Comparison of ENCODE assay signal across 8 cellular contexts in genomic region chr3:44624696-44625528, GRCh38. TPM values are rescaled to one million over a fixed set of nuclear protein-coding genes. Genes with fewer than 3 reads are reported as not detected.
A peak's percentile ranks its signal among the peaks of the same experiment; 100 is the strongest.
DNase-seq lines count a peak whose midpoint lies in the region; ATAC-seq and TF ChIP-seq lines count a peak whose summit lies in the region.

Gene ZNF197, plus strand, starts transcription at chr3:44625036. Its CDS starts 4,119 bp downstream, at chr3:44629155.

- H3K27ac Mint-ChIP-seq in activated T-cell treated with anti-CD3 and anti-CD28 coated beads, Interleukin-2, amount 50 U/mL, for 72 hours = peak within 1 kb of the TSS; percentile 87
- peak within 1 kb of the TSS; percentile 33 to 94 (median 82) for H3K27ac Mint-ChIP-seq in naive B cell
- H3K27ac Mint-ChIP-seq in stimulated activated memory B cell treated with anti-CD40 and anti-IgM and Interleukin-4, amounts not matched to agents 10 μg/mL and 1 μg/mL and 100 μg/mL, for 72 hours = peak within 1 kb of the TSS; percentile 77

- H3K36me3 ChIP-seq in HUES6 (ENCODE audit: control insufficient read depth, insufficient read depth, low read length) (peaks cover 10% of the 10 kb centered on the region; the same call in 1 of the 2 replicates), PC-3 (ENCODE audit: low read depth, low read length) (no peaks in the 10 kb centered on the region; the same call in 1 of the 2 replicates), fibroblast of lung (ENCODE audit: control insufficient read depth, insufficient read depth, low read length) (no peaks in the 10 kb centered on the region)

- no peaks in the 10 kb centered on the region for H3K4me1 ChIP-seq in HUES6 (ENCODE audit: control insufficient read depth, insufficient read depth, low read length)
- H3K4me1 ChIP-seq in PC-3 (ENCODE audit: insufficient read depth, low read length) = peaks cover 13% of the 10 kb centered on the region
- no peaks in the 10 kb centered on the region for H3K4me1 ChIP-seq in fibroblast of lung (ENCODE audit: control insufficient read depth, extremely low read depth, insufficient read depth, low read length)

- no TSS peak for BruUV-seq in PC-3 (replicated peaks; lab: Mats Ljungman, UMichigan)

- H2AFZ ChIP-seq in PC-3 (ENCODE audit: low read length) = peak within 1 kb of the TSS; percentile 98
- H2AFZ ChIP-seq in fibroblast of lung (ENCODE audit: low read length) = peak within 1 kb of the TSS; percentile 99

- no peaks in the 10 kb centered on the region for H3K9me2 ChIP-seq in PC-3 (replicated peaks; ENCODE audit: low read length)

- intact Hi-C loops in PC-3 (cut with micrococcal nuclease) = loop anchor here (1.0 to 2.0 kb wide), 6 partner anchors 23 to 302 kb away; partner anchors contain the start of genes KIAA1143, KIF15, ZNF35 and ZNF445

- peak within 1 kb of the TSS; percentile 79 for H3K4me3 ChIP-seq in HUES6 (ENCODE audit: low read depth, low read length)
- peak within 1 kb of the TSS; percentile 92 for H3K4me3 ChIP-seq in PC-3 (ENCODE audit: low read length)
- H3K4me3 ChIP-seq in fibroblast of lung (replicated peaks in 1 of 4; ENCODE audit: control extremely low read depth in 1 of 4, insufficient read depth in 1 of 4, low read depth in 3 of 4, low read length in 4 of 4) = peak within 1 kb of the TSS; percentile 86 to 96 (median 95)

- peaks cover 3% of the 10 kb centered on the region for H3F3A ChIP-seq in PC-3 (ENCODE audit: low read length, unreplicated experiment)

- TF ChIP-seq CTCF in PC-3 (conservative IDR thresholded peaks at IDR 0.05; ENCODE audit: low read depth, low read length) = no peak
- TF ChIP-seq CTCF in fibroblast of lung (conservative IDR thresholded peaks at IDR 0.05 in 1 of 2, IDR thresholded peaks at IDR 0.05 in 1 of 2; ENCODE audit: low read depth in 1 of 2, low read length in 2 of 2) = peak in 1 of 2 donors; percentile 1

- no peaks in the 10 kb centered on the region for H3K27me3 Mint-ChIP-seq in activated T-cell treated with anti-CD3 and anti-CD28 coated beads, Interleukin-2, amount 50 U/mL, for 72 hours (ENCODE audit: low read depth)
- H3K27me3 Mint-ChIP-seq in naive B cell = no peaks in the 10 kb centered on the region
- no peaks in the 10 kb centered on the region for H3K27me3 Mint-ChIP-seq in stimulated activated memory B cell treated with anti-CD40 and anti-IgM and Interleukin-4, amounts not matched to agents 10 μg/mL and 1 μg/mL and 100 μg/mL, for 72 hours

- peaks cover 25% of the 10 kb centered on the region for H3K4me1 Mint-ChIP-seq in activated T-cell treated with anti-CD3 and anti-CD28 coated beads, Interleukin-2, amount 50 U/mL, for 72 hours (ENCODE audit: low read depth)
- H3K4me1 Mint-ChIP-seq in naive B cell = peaks cover 16 to 40% (median 33%) of the 10 kb centered on the region in 3 donors
- peaks cover 10% of the 10 kb centered on the region for H3K4me1 Mint-ChIP-seq in stimulated activated memory B cell treated with anti-CD40 and anti-IgM and Interleukin-4, amounts not matched to agents 10 μg/mL and 1 μg/mL and 100 μg/mL, for 72 hours

- ATAC-seq in GM21423 (IDR thresholded peaks at IDR 0.05; ENCODE audit: unreplicated experiment) (peak; percentile 94), PC-3 (peak; percentile 96), naive B cell (ENCODE audit: low read depth in 2 of 2) (peak; percentile 83 to 90)
- ATAC-seq in activated T-cell treated with anti-CD3 and anti-CD28 coated beads, Interleukin-2, amount 50 U/mL, for 72 hours (replicated peaks in 1 of 2) = peak; percentile 95
- peak; percentile 95 for ATAC-seq in stimulated activated memory B cell treated with anti-CD40 and anti-IgM and Interleukin-4, amounts not matched to agents 10 μg/mL and 1 μg/mL and 100 μg/mL, for 72 hours

- H3K4me2 ChIP-seq in PC-3 (ENCODE audit: low read length) (peak within 1 kb of the TSS; percentile 97), fibroblast of lung (ENCODE audit: extremely low read depth, insufficient read depth, low read length) (peak within 1 kb of the TSS; percentile 98)

- no peaks in the 10 kb centered on the region for H3K27me3 ChIP-seq in HUES6 (ENCODE audit: control insufficient read depth, insufficient read depth, low read length)
- no peaks in the 10 kb centered on the region for H3K27me3 ChIP-seq in PC-3 (ENCODE audit: low read length)
- no peaks in the 10 kb centered on the region for H3K27me3 ChIP-seq in fibroblast of lung (ENCODE audit: control insufficient read depth, insufficient read depth, low read length)

- POLR2A ChIA-PET in PC-3 (lab: Charles Lee; ENCODE audit: unreplicated experiment) = interaction anchor here (0.7 kb wide), 1 partner anchor 259 kb away, joined by 3 read pairs; no protein-coding TSS in a partner anchor

- peak within 1 kb of the TSS; percentile 85 for H3K9ac ChIP-seq in HUES6 (ENCODE audit: low read length)
- H3K9ac ChIP-seq in PC-3 (ENCODE audit: low read length) = peak within 1 kb of the TSS; percentile 81
- H3K9ac ChIP-seq in fibroblast of lung (ENCODE audit: insufficient read depth, low read length) = peak within 1 kb of the TSS; percentile 86

- no peaks in the 10 kb centered on the region for H3K9me3 ChIP-seq in HUES6 (ENCODE audit: control insufficient read depth, insufficient read depth, low read depth, low read length)
- H3K9me3 ChIP-seq in PC-3 (ENCODE audit: low read length) = no peaks in the 10 kb centered on the region
- H3K9me3 ChIP-seq in fibroblast of lung (ENCODE audit: control insufficient read depth, insufficient read depth, low read depth, low read length) = no peaks in the 10 kb centered on the region

- peak; percentile 83 for DNase-seq in DMS114 treated with DMSO at 0.1 percent for 48 hours (lab: John Stamatoyannopoulos, UW; ENCODE audit: unreplicated experiment)
- DNase-seq in PC-3 = peak; percentile 91
- peak; percentile 73 to 75 for DNase-seq in activated T-cell treated with anti-CD3 and anti-CD28 coated beads, Interleukin-2, amount 50 U/mL, for 72 hours
- peak; percentile 89 to 92 for DNase-seq in fibroblast of lung (ENCODE audit: low read depth in 2 of 2)
- DNase-seq in naive B cell = peak; percentile 31

- peaks cover 39% of the 10 kb centered on the region for H3K79me2 ChIP-seq in PC-3 (ENCODE audit: low read length)
- H3K79me2 ChIP-seq in fibroblast of lung (ENCODE audit: control insufficient read depth, insufficient read depth, low read length) = peaks cover 34% of the 10 kb centered on the region

- H3K9me3 Mint-ChIP-seq in activated T-cell treated with anti-CD3 and anti-CD28 coated beads, Interleukin-2, amount 50 U/mL, for 72 hours = no peaks in the 10 kb centered on the region
- H3K9me3 Mint-ChIP-seq in naive B cell = no peaks in the 10 kb centered on the region
- H3K9me3 Mint-ChIP-seq in stimulated activated memory B cell treated with anti-CD40 and anti-IgM and Interleukin-4, amounts not matched to agents 10 μg/mL and 1 μg/mL and 100 μg/mL, for 72 hours = no peaks in the 10 kb centered on the region

- H3K27ac ChIP-seq in HUES6 (ENCODE audit: low read depth, low read length) = peak within 1 kb of the TSS; percentile 12; the same call in 1 of the 2 replicates
- peak within 1 kb of the TSS; percentile 25 for H3K27ac ChIP-seq in PC-3 (ENCODE audit: low read length)
- H3K27ac ChIP-seq in fibroblast of lung (ENCODE audit: insufficient read depth, low read length) = peak within 1 kb of the TSS; percentile 92

- CTCF ChIA-PET in PC-3 (lab: Charles Lee) = no interaction called here

- H4K20me1 ChIP-seq in PC-3 (ENCODE audit: low read length) (no peaks in the 10 kb centered on the region), fibroblast of lung (ENCODE audit: control insufficient read depth, extremely low read depth, insufficient read depth, low read length) (no peaks in the 10 kb centered on the region)

- peak within 1 kb of the TSS; percentile 80 to 87 for H3K4me3 Mint-ChIP-seq in activated T-cell treated with anti-CD3 and anti-CD28 coated beads, Interleukin-2, amount 50 U/mL, for 72 hours
- H3K4me3 Mint-ChIP-seq in naive B cell = peak within 1 kb of the TSS; percentile 83 to 94 (median 91)
- peak within 1 kb of the TSS; percentile 86 for H3K4me3 Mint-ChIP-seq in stimulated activated memory B cell treated with anti-CD40 and anti-IgM and Interleukin-4, amounts not matched to agents 10 μg/mL and 1 μg/mL and 100 μg/mL, for 72 hours

- H3K36me3 Mint-ChIP-seq in activated T-cell treated with anti-CD3 and anti-CD28 coated beads, Interleukin-2, amount 50 U/mL, for 72 hours (ENCODE audit: insufficient read depth in 2 of 2) = peaks cover 3 to 9% of the 10 kb centered on the region in 2 donors
- peaks cover 0 to 6% of the 10 kb centered on the region in 2 donors for H3K36me3 Mint-ChIP-seq in naive B cell
- peaks cover 11% of the 10 kb centered on the region for H3K36me3 Mint-ChIP-seq in stimulated activated memory B cell treated with anti-CD40 and anti-IgM and Interleukin-4, amounts not matched to agents 10 μg/mL and 1 μg/mL and 100 μg/mL, for 72 hours

RNA-seq across cellular contexts. Expression of gene ZNF197, which starts in this region (rescaled TPM):
- total RNA-seq in PC-3 (2014; rRNA removed) = 9.6 and 10.4 TPM in 2 replicates
- 10 to 100 TPM; 14.8 to 15.7 TPM for total RNA-seq in activated T-cell treated with anti-CD3 and anti-CD28 coated beads, Interleukin-2, amount 50 U/mL, for 72 hours
- total RNA-seq in fibroblast of lung = 20.3 and 20.8 TPM in 2 replicates
- polyA plus RNA-seq in fibroblast of lung = 8.1 and 9.3 TPM in 2 replicates
- 9.6 and 10.2 TPM in 2 replicates for polyA plus RNA-seq in fibroblast of lung (2012)
- 9.3 and 15.3 TPM in 2 replicates for polyA minus RNA-seq in fibroblast of lung (ENCODE audit: low replicate concordance)
- 1 to 10 TPM; 2.8 to 8.5 (median 4.9) TPM for polyA plus RNA-seq in naive B cell (ENCODE audit: low read depth in 6 of 6)

Comparison
In these comparisons a context has a peak if more than half of its experiments do, and no peak if none do; other contexts are left out.
1. Peak in every context shown above with its lines: DNase-seq, ATAC-seq, H3K4me3 ChIP-seq and H3K27ac ChIP-seq.
2. DNase-seq: peak in every context shown above with its lines; median percentile 91 in PC-3; 90 in fibroblast of lung; 83 in DMS114 treated with DMSO at 0.1 percent for 48 hours; 74 in activated T-cell treated with anti-CD3 and anti-CD28 coated beads, Interleukin-2, amount 50 U/mL, for 72 hours; 31 in naive B cell.
3. H3K27ac ChIP-seq: peak in every context shown above with its lines; median percentile 92 in fibroblast of lung; 25 in PC-3; 12 in HUES6.